In the genomic region with DNA sequence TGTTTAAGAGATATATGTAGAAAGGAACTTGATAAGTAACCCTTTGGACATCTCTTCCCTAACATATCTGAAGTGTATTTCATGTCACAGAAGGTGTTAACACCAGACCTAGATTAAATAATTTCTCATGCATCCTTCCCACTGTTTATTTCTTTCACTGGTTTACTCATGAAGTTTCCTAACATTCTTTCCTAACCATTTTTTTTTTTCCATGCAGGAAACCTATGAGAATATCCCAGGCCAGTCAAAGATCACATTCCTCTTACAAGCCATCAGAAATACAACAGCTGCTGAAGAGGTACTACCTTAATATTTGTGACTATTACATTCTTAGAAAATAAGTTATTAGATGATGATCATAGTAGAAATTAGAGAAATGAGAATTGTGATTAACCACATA, we compare ENCODE assay signal across 28 cellular contexts. TPM values are rescaled to one million over a fixed set of nuclear protein-coding genes. Genes with fewer than 3 reads are reported as not detected.
DNase-seq lines count a peak whose midpoint lies in the region; ATAC-seq and TF ChIP-seq lines count a peak whose summit lies in the region.
"Had no signal": no experiment of that assay in that cellular context is flagged by ENCODE, and none has a peak within 500 bp of the region (broad histone marks: within the 10 kb centered on the region; RNA-seq: fewer than 3 reads in every experiment).

No MANE protein-coding gene starts in this region.

- H3K79me2 ChIP-seq in fibroblast of lung (ENCODE audit: control insufficient read depth, insufficient read depth, low read length): peaks cover 48% of the 10 kb centered on the region

- peaks cover 4% of the 10 kb centered on the region for H3K36me3 ChIP-seq in fibroblast of lung (ENCODE audit: control insufficient read depth, insufficient read depth, low read length)

- no peaks in the 10 kb centered on the region for H3K9me3 Mint-ChIP-seq in activated naive CD8-positive, alpha-beta T cell treated with anti-CD3 and anti-CD28 coated beads for 36 hours
- no peaks in the 10 kb centered on the region for H3K9me3 Mint-ChIP-seq in activated naive CD8-positive, alpha-beta T cell treated with anti-CD3 and anti-CD28 coated beads, Interleukin-2, amount 50 U/mL, for 24 hours
- H3K9me3 Mint-ChIP-seq: activated CD4-positive, alpha-beta memory T cell treated with anti-CD3 and anti-CD28 coated beads, Interleukin-2, amount 10 ng/mL, durations not matched to agents 7 days and 5 days; activated naive CD4-positive, alpha-beta T cell treated with anti-CD3 and anti-CD28 coated beads, Interleukin-2, amount 50 U/mL, for 24 hours; brain; naive B cell; T-helper 2 cell treated with Interferon-gamma antibody and Interleukin-4, amounts not matched to agents 5 μg/mL and 100 μg/mL, for 36 hours had no signal

- H3K4me1 ChIP-seq in fibroblast of lung (ENCODE audit: control insufficient read depth, extremely low read depth, insufficient read depth, low read length): peaks cover 6% of the 10 kb centered on the region

- H3K4me3 Mint-ChIP-seq in activated naive CD8-positive, alpha-beta T cell treated with anti-CD3 and anti-CD28 coated beads for 36 hours: no peak overlapping the region
- H3K4me3 Mint-ChIP-seq in activated naive CD8-positive, alpha-beta T cell treated with anti-CD3 and anti-CD28 coated beads, Interleukin-2, amount 50 U/mL, for 24 hours: no peak overlapping the region
- H3K4me3 Mint-ChIP-seq: activated CD4-positive, alpha-beta memory T cell treated with anti-CD3 and anti-CD28 coated beads, Interleukin-2, amount 10 ng/mL, durations not matched to agents 7 days and 5 days; activated naive CD4-positive, alpha-beta T cell treated with anti-CD3 and anti-CD28 coated beads, Interleukin-2, amount 50 U/mL, for 24 hours; naive B cell; T-helper 2 cell treated with Interferon-gamma antibody and Interleukin-4, amounts not matched to agents 5 μg/mL and 100 μg/mL, for 36 hours had no signal

- H3K9me3 ChIP-seq in fibroblast of lung (ENCODE audit: control insufficient read depth, insufficient read depth, low read depth, low read length): no peaks in the 10 kb centered on the region
- H3K9me3 ChIP-seq: BLaER1, right atrium auricular region, suprapubic skin had no signal

- H3K4me2 ChIP-seq in fibroblast of lung (ENCODE audit: extremely low read depth, insufficient read depth, low read length): no peak overlapping the region
- H3K4me2 ChIP-seq: BLaER1 had no signal

- H3K36me3 Mint-ChIP-seq in activated naive CD8-positive, alpha-beta T cell treated with anti-CD3 and anti-CD28 coated beads for 36 hours: peaks cover 37% of the 10 kb centered on the region
- peaks cover 61% of the 10 kb centered on the region for H3K36me3 Mint-ChIP-seq in activated naive CD8-positive, alpha-beta T cell treated with anti-CD3 and anti-CD28 coated beads, Interleukin-2, amount 50 U/mL, for 24 hours (ENCODE audit: low read depth)

- peak overlapping the region; percentile 18 for H3K27ac Mint-ChIP-seq in activated naive CD8-positive, alpha-beta T cell treated with anti-CD3 and anti-CD28 coated beads for 36 hours
- H3K27ac Mint-ChIP-seq in activated naive CD8-positive, alpha-beta T cell treated with anti-CD3 and anti-CD28 coated beads, Interleukin-2, amount 50 U/mL, for 24 hours: no peak overlapping the region
- H3K27ac Mint-ChIP-seq: activated CD4-positive, alpha-beta memory T cell treated with anti-CD3 and anti-CD28 coated beads, Interleukin-2, amount 10 ng/mL, durations not matched to agents 7 days and 5 days; T-helper 2 cell treated with Interferon-gamma antibody and Interleukin-4, amounts not matched to agents 5 μg/mL and 100 μg/mL, for 36 hours had no signal

- no peak for TF ChIP-seq POLR2A in NB4 (IDR thresholded peaks at IDR 0.05; ENCODE audit: extremely low read depth, insufficient read length)

- TF ChIP-seq CTCF in NB4 (IDR thresholded peaks at IDR 0.05; ENCODE audit: low read depth, low read length): no peak
- no peak for TF ChIP-seq CTCF in fibroblast of lung (conservative IDR thresholded peaks at IDR 0.05 in 1 of 2, IDR thresholded peaks at IDR 0.05 in 1 of 2; ENCODE audit: low read depth in 1 of 2, low read length in 2 of 2)

- H3K9ac ChIP-seq in fibroblast of lung (ENCODE audit: insufficient read depth, low read length): no peak overlapping the region
- H3K9ac ChIP-seq: BLaER1 had no signal

- DNase-seq in activated naive CD8-positive, alpha-beta T cell treated with anti-CD3 and anti-CD28 coated beads for 36 hours: no peak
- no peak for DNase-seq in activated naive CD8-positive, alpha-beta T cell treated with anti-CD3 and anti-CD28 coated beads, Interleukin-2, amount 50 U/mL, for 24 hours
- DNase-seq in NB4 (ENCODE audit: low read depth): no peak
- DNase-seq in fibroblast of lung (ENCODE audit: low read depth in 2 of 2): peak; percentile 16 to 60
- peak; percentile 56 for DNase-seq in renal cortical epithelial cell (ENCODE audit: low read depth)
- DNase-seq in amniotic stem cell (lab: John Stamatoyannopoulos, UW): no peak
- DNase-seq: activated CD4-positive, alpha-beta memory T cell treated with anti-CD3 and anti-CD28 coated beads, Interleukin-2, amount 10 ng/mL, durations not matched to agents 7 days and 5 days; foreskin keratinocyte; hypothalamus; naive B cell; NCI-H1105 treated with DMSO at 0.1 percent for 48 hours; NCI-H2081 treated with DMSO at 0.1 percent for 48 hours; NCI-H510A treated with DMSO at 0.1 percent for 48 hours; NK-92 treated with Interleukin-12 subunit alpha and Interleukin-12 subunit beta, amount 100 ng/mL, for 24 hours; occipital lobe; stimulated activated CD4-positive, alpha-beta T cell treated with anti-CD3 and anti-CD28 coated beads, Interleukin-15, amount 100 ng/mL, for 24 hours had no signal

- H4K20me1 ChIP-seq in fibroblast of lung (ENCODE audit: control insufficient read depth, extremely low read depth, insufficient read depth, low read length): no peaks in the 10 kb centered on the region

- H3K4me3 ChIP-seq in NB4 (ENCODE audit: low read depth, low read length): peak overlapping the region; percentile 11
- H3K4me3 ChIP-seq in fibroblast of lung (replicated peaks in 1 of 4; ENCODE audit: control extremely low read depth in 1 of 4, insufficient read depth in 1 of 4, low read depth in 3 of 4, low read length in 4 of 4): no peak overlapping the region
- H3K4me3 ChIP-seq: BLaER1, coronary artery, lung, right atrium auricular region, suprapubic skin had no signal

- H3K27ac ChIP-seq in fibroblast of lung (ENCODE audit: insufficient read depth, low read length): no peak overlapping the region
- H3K27ac ChIP-seq: BLaER1, coronary artery, foreskin keratinocyte, right atrium auricular region, suprapubic skin had no signal

- peaks cover 28% of the 10 kb centered on the region for H3K4me1 Mint-ChIP-seq in activated naive CD8-positive, alpha-beta T cell treated with anti-CD3 and anti-CD28 coated beads for 36 hours
- peaks cover 38% of the 10 kb centered on the region for H3K4me1 Mint-ChIP-seq in activated naive CD8-positive, alpha-beta T cell treated with anti-CD3 and anti-CD28 coated beads, Interleukin-2, amount 50 U/mL, for 24 hours

- H3K27me3 Mint-ChIP-seq in activated naive CD8-positive, alpha-beta T cell treated with anti-CD3 and anti-CD28 coated beads for 36 hours: no peaks in the 10 kb centered on the region
- H3K27me3 Mint-ChIP-seq in activated naive CD8-positive, alpha-beta T cell treated with anti-CD3 and anti-CD28 coated beads, Interleukin-2, amount 50 U/mL, for 24 hours: no peaks in the 10 kb centered on the region
- H3K27me3 Mint-ChIP-seq: activated CD4-positive, alpha-beta memory T cell treated with anti-CD3 and anti-CD28 coated beads, Interleukin-2, amount 10 ng/mL, durations not matched to agents 7 days and 5 days; activated naive CD4-positive, alpha-beta T cell treated with anti-CD3 and anti-CD28 coated beads, Interleukin-2, amount 50 U/mL, for 24 hours; naive B cell had no signal

- H3K27me3 ChIP-seq in fibroblast of lung (ENCODE audit: control insufficient read depth, insufficient read depth, low read length): no peaks in the 10 kb centered on the region
- H3K27me3 ChIP-seq: BLaER1, foreskin keratinocyte, right atrium auricular region, suprapubic skin had no signal

- H2AFZ ChIP-seq in fibroblast of lung (ENCODE audit: low read length): no peak overlapping the region

- ATAC-seq in activated naive CD8-positive, alpha-beta T cell treated with anti-CD3 and anti-CD28 coated beads, Interleukin-2, amount 50 U/mL, for 24 hours: no peak
- ATAC-seq in GM21528 (IDR thresholded peaks at IDR 0.05; ENCODE audit: low FRiP score, unreplicated experiment) (no peak), GM19324 (IDR thresholded peaks at IDR 0.05; ENCODE audit: low FRiP score, unreplicated experiment) (no peak)
- ATAC-seq: foreskin keratinocyte, Panc1, SK-N-SH treated with all-trans-retinoic acid at 6 μM for 48 hours had no signal

RNA-seq across cellular contexts. Expression of gene IPO5, which starts 28.8 kb away (rescaled TPM):
- 100 to 1,000 TPM; 270 to 277 TPM for total RNA-seq in activated naive CD8-positive, alpha-beta T cell treated with anti-CD3 and anti-CD28 coated beads for 36 hours
- total RNA-seq in fibroblast of lung (222 and 240 TPM in 2 replicates), renal cortical epithelial cell (128 and 161 TPM in 2 replicates)
- 147 and 152 TPM in 2 replicates for polyA plus RNA-seq in fibroblast of lung
- 98.2 and 106 TPM in 2 replicates for polyA plus RNA-seq in fibroblast of lung (2012)
- 61.2 and 70.8 TPM in 2 replicates for polyA minus RNA-seq in fibroblast of lung (ENCODE audit: low replicate concordance)

Comparison
In these comparisons a context has a peak if more than half of its experiments do, and no peak if none do; other contexts are left out.
1. DNase-seq: peak in fibroblast of lung (2 of 2) and renal cortical epithelial cell (single experiment); none in activated naive CD8-positive, alpha-beta T cell treated with anti-CD3 and anti-CD28 coated beads for 36 hours (single experiment), activated naive CD8-positive, alpha-beta T cell treated with anti-CD3 and anti-CD28 coated beads, Interleukin-2, amount 50 U/mL, for 24 hours (single experiment), NB4 (single experiment) and amniotic stem cell (single experiment).